8 cellular contexts compared by ENCODE assay signal in genomic region chr2:232697059-232697806, GRCh38. TPM values are rescaled to one million over a fixed set of nuclear protein-coding genes. Genes with fewer than 3 reads are reported as not detected.
DNase-seq lines count a peak whose midpoint lies in the region; ATAC-seq and TF ChIP-seq lines count a peak whose summit lies in the region.

Gene GIGYF2 (plus strand): TSS chr2:232697331. CDS start chr2:232735198, 37,867 bp downstream.

- DNase-seq in NCI-H2081 treated with DMSO at 0.1 percent for 48 hours (lab: John Stamatoyannopoulos, UW) (peak; percentile 59), T1000 (lab: John Stamatoyannopoulos, UW) (peak; percentile 96), astrocyte of the cerebellum (ENCODE audit: low read depth) (peak; percentile 83), hepatic stellate cell (ENCODE audit: low spot score) (peak; percentile 93), vagina (ENCODE audit: extremely low spot score in 2 of 2) (peak in 1 of 2 donors; percentile 98)

- ATAC-seq in GM18517 (IDR thresholded peaks at IDR 0.05; ENCODE audit: unreplicated experiment) (peak; percentile 72), HG03039 (IDR thresholded peaks at IDR 0.05; ENCODE audit: unreplicated experiment) (peak; percentile 76)

- H3K27ac ChIP-seq in rectal smooth muscle tissue (ENCODE audit: low read depth, low read length) = peak within 1 kb of the TSS; percentile 90
- peak within 1 kb of the TSS; percentile 97 for H3K27ac ChIP-seq in vagina

- no peak for TF ChIP-seq CTCF in astrocyte of the cerebellum (IDR thresholded peaks at IDR 0.05; ENCODE audit: low read depth, low read length, missing control alignments)
- TF ChIP-seq CTCF in vagina (IDR thresholded peaks at IDR 0.05) = no peak

- no peaks in the 10 kb centered on the region for H3K9me3 ChIP-seq in vagina

- TF ChIP-seq POLR2A in vagina (IDR thresholded peaks at IDR 0.05) = peak in 1 of 2 donors; percentile 45

- in situ Hi-C loops in astrocyte of the cerebellum (cut with HindIII; ENCODE audit: low sequenced_read_pairs) = no loop called here

- H3K4me3 ChIP-seq in astrocyte of the cerebellum (ENCODE audit: low read depth, low read length) = peak within 1 kb of the TSS; percentile 92
- H3K4me3 ChIP-seq in rectal smooth muscle tissue (ENCODE audit: low read length) = peak within 1 kb of the TSS; percentile 99
- peak within 1 kb of the TSS; percentile 85 to 93 for H3K4me3 ChIP-seq in vagina

- H3K36me3 ChIP-seq in rectal smooth muscle tissue (ENCODE audit: control insufficient read depth, insufficient read depth, low read length) (no peaks in the 10 kb centered on the region), vagina (no peaks in the 10 kb centered on the region)

- intact Hi-C loops in vagina (cut with DNase I) = loop anchor here (5.0 kb wide), 1 partner anchor 1085 kb away; no protein-coding TSS in a partner anchor

- H3K27me3 ChIP-seq in rectal smooth muscle tissue (ENCODE audit: control insufficient read depth, insufficient read depth, low read length) = no peaks in the 10 kb centered on the region
- no peaks in the 10 kb centered on the region for H3K27me3 ChIP-seq in vagina

- H3K4me1 ChIP-seq in rectal smooth muscle tissue (ENCODE audit: control insufficient read depth, insufficient read depth, low read length) (peaks cover 12% of the 10 kb centered on the region), vagina (peaks cover 42% of the 10 kb centered on the region)

- H3K9ac ChIP-seq in rectal smooth muscle tissue (ENCODE audit: low read length) = peak within 1 kb of the TSS; percentile 63

RNA-seq across cellular contexts. Expression of gene GIGYF2, which starts in this region (rescaled TPM):
- 69.0 TPM for total RNA-seq in vagina
